In genomic region chr1:16015960-16016901, GRCh38 we compare ENCODE assay signal across 15 cellular contexts. TPM values are rescaled to one million over a fixed set of nuclear protein-coding genes. Genes with fewer than 3 reads are reported as not detected.
A peak's percentile ranks its signal among the peaks of the same experiment; 100 is the strongest.
DNase-seq lines count a peak whose midpoint lies in the region; ATAC-seq and TF ChIP-seq lines count a peak whose summit lies in the region.
"Had no signal": no experiment of that assay in that cellular context is flagged by ENCODE, and none has a peak within 500 bp of the region (broad histone marks: within the 10 kb centered on the region; RNA-seq: fewer than 3 reads in every experiment).

No MANE protein-coding gene starts in this region.

- no peak for TF ChIP-seq CTCF in RWPE1 (conservative IDR thresholded peaks at IDR 0.05; ENCODE audit: low read depth)
- no peak for TF ChIP-seq CTCF in cardiac muscle cell (IDR thresholded peaks at IDR 0.05; ENCODE audit: low read depth, low read length)

- POLR2A ChIA-PET in RWPE1 (lab: Yijun Ruan, JAX; ENCODE audit: low non-redundant PET): no interaction called here

- H3K9ac ChIP-seq in rectal smooth muscle tissue (ENCODE audit: low read length): no peak overlapping the region

- no peaks in the 10 kb centered on the region for H3K27me3 ChIP-seq in cardiac muscle cell
- H3K27me3 ChIP-seq in rectal smooth muscle tissue (ENCODE audit: control insufficient read depth, insufficient read depth, low read length): no peaks in the 10 kb centered on the region
- H3K27me3 ChIP-seq: MG63 had no signal

- peak overlapping the region; percentile 42 for H3K4me3 ChIP-seq in cardiac muscle cell
- peak overlapping the region; percentile 72 for H3K4me3 ChIP-seq in rectal smooth muscle tissue (ENCODE audit: low read length)
- H3K4me3 ChIP-seq: MG63 had no signal

- H3K27ac ChIP-seq in RWPE1 (peak overlapping the region; percentile 70), cardiac muscle cell (peak overlapping the region; percentile 100), rectal smooth muscle tissue (ENCODE audit: low read depth, low read length) (peak overlapping the region; percentile 99)
- H3K27ac ChIP-seq: foreskin keratinocyte had no signal

- ATAC-seq in GM19463 (IDR thresholded peaks at IDR 0.05; ENCODE audit: unreplicated experiment): no peak
- ATAC-seq: foreskin keratinocyte, natural killer cell had no signal

- H3K36me3 ChIP-seq in cardiac muscle cell (no peaks in the 10 kb centered on the region), rectal smooth muscle tissue (ENCODE audit: control insufficient read depth, insufficient read depth, low read length) (no peaks in the 10 kb centered on the region)
- H3K36me3 ChIP-seq: MG63 had no signal

- CTCF ChIA-PET in RWPE1 (lab: Yijun Ruan, JAX): interaction anchor here (0.6 to 1.0 kb wide), 3 partner anchors 9 to 185 kb away, joined by 3 to 7 read pairs (median 3); partner anchors contain the start of gene FAM131C

- H3K9me3 ChIP-seq in cardiac muscle cell (ENCODE audit: low read depth): no peaks in the 10 kb centered on the region
- H3K9me3 ChIP-seq: MG63 had no signal

- H3K4me1 ChIP-seq in cardiac muscle cell (ENCODE audit: low read depth): peaks cover 65% of the 10 kb centered on the region
- peaks cover 53% of the 10 kb centered on the region for H3K4me1 ChIP-seq in rectal smooth muscle tissue (ENCODE audit: control insufficient read depth, insufficient read depth, low read length)
- H3K4me1 ChIP-seq: foreskin keratinocyte had no signal

- DNase-seq in AG08395 (ENCODE audit: low spot score): peak; percentile 43
- no peak for DNase-seq in RWPE1 (ENCODE audit: low spot score)
- DNase-seq in cardiac muscle cell (ENCODE audit: low read depth in 1 of 2, low spot score in 1 of 2): peak in 1 of 2 donors; percentile 60
- DNase-seq in NCI-H146 treated with DMSO at 0.1 percent for 48 hours (lab: John Stamatoyannopoulos, UW; ENCODE audit: unreplicated experiment): no peak
- no peak for DNase-seq in NCI-H510A treated with DMSO at 0.1 percent for 48 hours (lab: John Stamatoyannopoulos, UW)
- no peak for DNase-seq in stimulated activated CD4-positive, alpha-beta T cell treated with anti-CD3 and anti-CD28 coated beads, Interleukin-4, amount 100 ng/mL, for 1 hour
- DNase-seq: activated B cell treated with CpG ODN at 0.5 μM for 24 hours, amniotic stem cell, foreskin keratinocyte, MG63, natural killer cell, SW 1271 had no signal

RNA-seq across cellular contexts. Expression of gene HSPB7, which starts 1.6 kb away (rescaled TPM):
- total RNA-seq in cardiac muscle cell: 509 and 744 TPM in 2 replicates
- polyA plus RNA-seq in cardiac muscle cell: 1,782 and 2,165 TPM in 2 replicates
- total RNA-seq: activated B cell treated with CpG ODN at 0.5 μM for 24 hours, foreskin keratinocyte, kidney epithelial cell, natural killer cell had no signal
- polyA plus RNA-seq: foreskin keratinocyte had no signal

RNA-seq across cellular contexts. Expression of gene CLCNKA, which starts 5.6 kb away (rescaled TPM):
- 5.8 and 16.3 TPM in 2 replicates for total RNA-seq in cardiac muscle cell
- 12.8 and 25.5 TPM in 2 replicates for polyA plus RNA-seq in cardiac muscle cell
- total RNA-seq: foreskin keratinocyte, kidney epithelial cell had no signal
- polyA plus RNA-seq: foreskin keratinocyte had no signal

RNA-seq across cellular contexts. Expression of gene SRARP, which starts 12.2 kb away (rescaled TPM):
- total RNA-seq in cardiac muscle cell: 0.12 TPM in 1 of 2 replicates, not detected in the other
- not detected in 2 replicates for polyA plus RNA-seq in cardiac muscle cell
- total RNA-seq: activated B cell treated with CpG ODN at 0.5 μM for 24 hours, foreskin keratinocyte, kidney epithelial cell, natural killer cell had no signal
- polyA plus RNA-seq: foreskin keratinocyte had no signal

RNA-seq across cellular contexts. Expression of gene CLCNKB, which starts 27.4 kb away (rescaled TPM):
- total RNA-seq in cardiac muscle cell: 19.0 and 55.6 TPM in 2 replicates
- polyA plus RNA-seq in cardiac muscle cell: 24.8 and 84.3 TPM in 2 replicates
- total RNA-seq: activated B cell treated with CpG ODN at 0.5 μM for 24 hours, foreskin keratinocyte, natural killer cell had no signal
- polyA plus RNA-seq: foreskin keratinocyte had no signal

RNA-seq across cellular contexts. Expression of gene ZBTB17, which starts 40.3 kb away (rescaled TPM):
- total RNA-seq in cardiac muscle cell: 48.8 and 64.0 TPM in 2 replicates
- 47.1 and 61.6 TPM in 2 replicates for polyA plus RNA-seq in cardiac muscle cell
